In the genomic region with DNA sequence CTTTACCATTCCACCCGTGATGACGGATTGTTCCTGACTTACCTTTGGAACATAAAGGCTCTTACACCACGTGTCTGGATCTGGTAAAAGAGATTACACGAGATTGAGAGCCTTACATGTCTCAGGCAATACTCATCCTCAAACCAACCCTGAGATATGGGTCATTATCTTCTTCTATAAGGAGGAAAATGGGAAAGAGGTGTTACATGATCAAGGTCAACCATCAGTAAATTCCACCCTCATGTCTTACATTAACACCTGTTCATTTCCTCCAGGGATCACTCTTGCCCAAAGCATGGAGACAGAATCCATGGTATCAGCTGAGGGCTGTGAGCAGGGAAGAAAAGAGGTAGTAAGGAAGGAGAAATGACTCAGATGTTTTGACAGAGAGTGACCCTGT, we compare ENCODE assay signal across 35 cellular contexts. TPM values are rescaled to one million over a fixed set of nuclear protein-coding genes. Genes with fewer than 3 reads are reported as not detected.
"Had no signal": no experiment of that assay in that cellular context is flagged by ENCODE, and none has a peak within 500 bp of the region (broad histone marks: within the 10 kb centered on the region; RNA-seq: fewer than 3 reads in every experiment).

No MANE protein-coding gene starts in this region.

- H3K27me3 ChIP-seq: adrenal gland, body of pancreas, breast epithelium, Peyer's patch, SJSA1 had no signal

- H3K9me3 ChIP-seq: adrenal gland, body of pancreas, breast epithelium, Peyer's patch, SJSA1, SK-N-SH had no signal

- H3K36me3 ChIP-seq: adrenal gland, breast epithelium, Peyer's patch, SJSA1 had no signal

- H3K27ac ChIP-seq: adrenal gland, body of pancreas, breast epithelium, Peyer's patch, SJSA1, VCaP had no signal

- DNase-seq: activated B cell treated with CpG ODN at 0.5 μM for 24 hours; activated CD4-positive, alpha-beta memory T cell treated with anti-CD3 and anti-CD28 coated beads for 36 hours; activated CD4-positive, alpha-beta T cell treated with anti-CD3 and anti-CD28 coated beads for 4 hours; activated CD4-positive, alpha-beta T cell treated with anti-CD3 and anti-CD28 coated beads, Interleukin-2, amount 50 U/mL, for 1 hour; activated CD4-positive, CD25-positive, alpha-beta regulatory T cell treated with anti-CD3 and anti-CD28 coated beads, Interleukin-2, amount 50 U/mL, for 72 hours; activated CD8-positive, alpha-beta memory T cell treated with anti-CD3 and anti-CD28 coated beads, Interleukin-2, amount 50 U/mL, for 4 hours; activated gamma-delta T cell treated with Interleukin-2 at 50 U/mL for 16 hours; activated naive CD4-positive, alpha-beta T cell treated with anti-CD3 and anti-CD28 coated beads for 36 hours; activated T-cell treated with anti-CD3 and anti-CD28 coated beads for 4 hours; activated T-cell treated with anti-CD3 and anti-CD28 coated beads, Interleukin-2, amount 50 U/mL, for 4 hours; adrenal gland; body of pancreas; Karpas-422; KBM-7; NCI-H1105; NCI-H1436; NCI-H1694; NCI-H1930; NCI-H2081 treated with DMSO at 0.1 percent for 48 hours; NCI-H226; NCI-H446 treated with DMSO at 0.1 percent for 48 hours; NCI-H524; NCI-H69; PC-3; Peyer's patch; SHP77 treated with DMSO at 0.1 percent for 48 hours; SK-N-SH had no signal

- H3K9ac ChIP-seq: SK-N-SH had no signal

- H3K4me3 ChIP-seq: adrenal gland, body of pancreas, breast epithelium, Peyer's patch, SJSA1 had no signal

- H3K4me1 ChIP-seq: adrenal gland, body of pancreas, breast epithelium, Peyer's patch, SJSA1 had no signal

- ATAC-seq: activated naive CD4-positive, alpha-beta T cell treated with anti-CD3 and anti-CD28 coated beads, Interleukin-2, amount 50 U/mL, for 72 hours; activated T-cell treated with anti-CD3 and anti-CD28 coated beads, Interleukin-2, amount 50 U/mL, for 4 hours; body of pancreas; PC-3 had no signal

- H3K4me2 ChIP-seq: SK-N-SH had no signal

RNA-seq across cellular contexts. Expression of gene LILRB4, which starts 19.5 kb away (rescaled TPM):
- total RNA-seq: activated CD4-positive, alpha-beta memory T cell treated with anti-CD3 and anti-CD28 coated beads for 36 hours; activated naive CD4-positive, alpha-beta T cell treated with anti-CD3 and anti-CD28 coated beads for 36 hours; activated naive CD4-positive, alpha-beta T cell treated with anti-CD3 and anti-CD28 coated beads, Interleukin-2, amount 50 U/mL, for 72 hours; activated T-helper 1 cell treated with anti-CD3 and anti-CD28 coated beads, Interleukin-12 subunit alpha, Interleukin-12 subunit beta, Interleukin-2, Interleukin-4 antibody, amounts not matched to agents 30 ng/mL and 10 ng/mL and 1 ng/mL, durations not matched to agents 14 hours and 24 hours and 36 hours; astrocyte; MCF 10A; PC-3; SJSA1 had no signal
- polyA plus RNA-seq: SK-N-SH had no signal

RNA-seq across cellular contexts. Expression of gene KIR3DL3, which starts 41.9 kb away (rescaled TPM):
- total RNA-seq: activated B cell treated with CpG ODN at 0.5 μM for 24 hours; activated CD4-positive, alpha-beta memory T cell treated with anti-CD3 and anti-CD28 coated beads for 36 hours; activated naive CD4-positive, alpha-beta T cell treated with anti-CD3 and anti-CD28 coated beads for 36 hours; activated naive CD4-positive, alpha-beta T cell treated with anti-CD3 and anti-CD28 coated beads, Interleukin-2, amount 50 U/mL, for 72 hours; activated T-cell treated with anti-CD3 and anti-CD28 coated beads, Interleukin-2, amount 50 U/mL, for 4 hours; activated T-helper 1 cell treated with anti-CD3 and anti-CD28 coated beads, Interleukin-12 subunit alpha, Interleukin-12 subunit beta, Interleukin-2, Interleukin-4 antibody, amounts not matched to agents 30 ng/mL and 10 ng/mL and 1 ng/mL, durations not matched to agents 14 hours and 24 hours and 36 hours; adrenal gland; astrocyte; body of pancreas; breast epithelium; cardiac septum; MCF 10A; PC-3; Peyer's patch; SJSA1 had no signal
- polyA plus RNA-seq: adrenal gland, SK-N-SH had no signal

RNA-seq across cellular contexts. Expression of gene LILRB1, which starts 52.0 kb away (rescaled TPM):
- total RNA-seq: activated CD4-positive, alpha-beta memory T cell treated with anti-CD3 and anti-CD28 coated beads for 36 hours; activated T-helper 1 cell treated with anti-CD3 and anti-CD28 coated beads, Interleukin-12 subunit alpha, Interleukin-12 subunit beta, Interleukin-2, Interleukin-4 antibody, amounts not matched to agents 30 ng/mL and 10 ng/mL and 1 ng/mL, durations not matched to agents 14 hours and 24 hours and 36 hours; astrocyte; MCF 10A; PC-3; SJSA1 had no signal
- polyA plus RNA-seq: SK-N-SH had no signal

RNA-seq across cellular contexts. Expression of gene KIR2DL3, which starts 56.0 kb away (rescaled TPM):
- total RNA-seq: activated B cell treated with CpG ODN at 0.5 μM for 24 hours; activated CD4-positive, alpha-beta memory T cell treated with anti-CD3 and anti-CD28 coated beads for 36 hours; activated naive CD4-positive, alpha-beta T cell treated with anti-CD3 and anti-CD28 coated beads for 36 hours; activated T-helper 1 cell treated with anti-CD3 and anti-CD28 coated beads, Interleukin-12 subunit alpha, Interleukin-12 subunit beta, Interleukin-2, Interleukin-4 antibody, amounts not matched to agents 30 ng/mL and 10 ng/mL and 1 ng/mL, durations not matched to agents 14 hours and 24 hours and 36 hours; astrocyte; body of pancreas; breast epithelium; cardiac septum; MCF 10A; PC-3; Peyer's patch; SJSA1 had no signal
- polyA plus RNA-seq: SK-N-SH had no signal
